Comparison of ENCODE assay signal across 41 cellular contexts in genomic region chr7:101724957-101725356, GRCh38.
"Had no signal": no experiment of that assay in that cellular context is flagged by ENCODE, and none has a peak within 500 bp of the region (broad histone marks: within the 10 kb centered on the region; RNA-seq: fewer than 3 reads in every experiment).

No MANE protein-coding gene starts in this region.

- H3K36me3 Mint-ChIP-seq: activated naive CD4-positive, alpha-beta T cell treated with anti-CD3 and anti-CD28 coated beads, Interleukin-2, amount 10 ng/mL, durations not matched to agents 7 days and 5 days; activated naive CD4-positive, alpha-beta T cell treated with anti-CD3 and anti-CD28 coated beads, Interleukin-2, amount 50 U/mL, for 24 hours; activated naive CD8-positive, alpha-beta T cell; activated naive CD8-positive, alpha-beta T cell treated with anti-CD3 and anti-CD28 coated beads, Interleukin-2, amount 10 ng/mL, durations not matched to agents 7 days and 5 days; brain had no signal

- H3K4me1 ChIP-seq: ascending aorta had no signal

- H3K9me3 ChIP-seq: ascending aorta had no signal

- H3K27ac ChIP-seq: ascending aorta, cardiac muscle cell, WERI-Rb-1 had no signal

- H3K27me3 Mint-ChIP-seq: activated CD4-positive, alpha-beta T cell treated with anti-CD3 and anti-CD28 coated beads for 36 hours; activated CD4-positive, alpha-beta T cell treated with anti-CD3 and anti-CD28 coated beads, Interleukin-2, amount 10 ng/mL, durations not matched to agents 7 days and 5 days; activated naive CD4-positive, alpha-beta T cell treated with anti-CD3 and anti-CD28 coated beads, Interleukin-2, amount 50 U/mL, for 24 hours; activated naive CD8-positive, alpha-beta T cell; activated naive CD8-positive, alpha-beta T cell treated with anti-CD3 and anti-CD28 coated beads, Interleukin-2, amount 10 ng/mL, durations not matched to agents 7 days and 5 days; activated naive CD8-positive, alpha-beta T cell treated with anti-CD3 and anti-CD28 coated beads, Interleukin-2, amount 50 U/mL, for 24 hours; brain; central memory CD8-positive, alpha-beta T cell had no signal

- H3K27ac Mint-ChIP-seq: activated CD4-positive, alpha-beta memory T cell treated with anti-CD3 and anti-CD28 coated beads, Interleukin-2, amount 10 ng/mL, durations not matched to agents 7 days and 5 days; activated CD4-positive, alpha-beta T cell treated with anti-CD3 and anti-CD28 coated beads for 36 hours; activated CD4-positive, alpha-beta T cell treated with anti-CD3 and anti-CD28 coated beads, Interleukin-2, amount 10 ng/mL, durations not matched to agents 7 days and 5 days; activated CD8-positive, alpha-beta T cell treated with anti-CD3 and anti-CD28 coated beads, Interleukin-2, amount 10 ng/mL, durations not matched to agents 7 days and 5 days; activated naive CD4-positive, alpha-beta T cell treated with anti-CD3 and anti-CD28 coated beads, Interleukin-2, amount 10 ng/mL, durations not matched to agents 7 days and 5 days; activated naive CD4-positive, alpha-beta T cell treated with anti-CD3 and anti-CD28 coated beads, Interleukin-2, amount 50 U/mL, for 24 hours; activated naive CD8-positive, alpha-beta T cell; activated naive CD8-positive, alpha-beta T cell treated with anti-CD3 and anti-CD28 coated beads, Interleukin-2, amount 10 ng/mL, durations not matched to agents 7 days and 5 days; activated naive CD8-positive, alpha-beta T cell treated with anti-CD3 and anti-CD28 coated beads, Interleukin-2, amount 50 U/mL, for 24 hours; activated T-cell treated with anti-CD3 and anti-CD28 coated beads, Interleukin-2, amount 50 U/mL, for 72 hours; activated T-helper 1 cell treated with anti-CD3 and anti-CD28 coated beads, Interleukin-12 subunit alpha, Interleukin-12 subunit beta, Interleukin-2, Interleukin-4 antibody, amounts not matched to agents 30 ng/mL and 10 ng/mL and 1 ng/mL, durations not matched to agents 14 hours and 24 hours and 36 hours; activated T-helper 17 cell treated with anti-CD3 and anti-CD28 coated beads, Interleukin-2, amount 50 U/mL, for 72 hours; brain; T-helper 1 cell treated with Interleukin-12 subunit alpha and Interleukin-12 subunit beta and Interleukin-4 antibody, amounts not matched to agents 30 μg/mL and 1 μg/mL, for 36 hours; T-helper 2 cell treated with Interferon-gamma antibody and Interleukin-4, amounts not matched to agents 5 μg/mL and 100 μg/mL, for 36 hours; WTC11 had no signal

- DNase-seq: activated CD4-positive, alpha-beta memory T cell treated with anti-CD3 and anti-CD28 coated beads, Interleukin-2, amount 10 ng/mL, durations not matched to agents 7 days and 5 days; activated CD4-positive, alpha-beta T cell treated with anti-CD3 and anti-CD28 coated beads for 1 hour; activated CD4-positive, alpha-beta T cell treated with anti-CD3 and anti-CD28 coated beads for 36 hours; activated CD4-positive, alpha-beta T cell treated with anti-CD3 and anti-CD28 coated beads for 48 hours; activated CD4-positive, alpha-beta T cell treated with anti-CD3 and anti-CD28 coated beads, Interleukin-2, amount 10 ng/mL, durations not matched to agents 7 days and 5 days; activated CD4-positive, alpha-beta T cell treated with anti-CD3 and anti-CD28 coated beads, Interleukin-2, amount 50 U/mL, for 48 hours; activated CD4-positive, CD25-positive, alpha-beta regulatory T cell; activated CD8-positive, alpha-beta memory T cell treated with anti-CD3 and anti-CD28 coated beads for 24 hours; activated CD8-positive, alpha-beta memory T cell treated with anti-CD3 and anti-CD28 coated beads, Interleukin-2, amount 50 U/mL, for 4 hours; activated CD8-positive, alpha-beta T cell treated with anti-CD3 and anti-CD28 coated beads, Interleukin-2, amount 10 ng/mL, durations not matched to agents 7 days and 5 days; activated gamma-delta T cell; activated naive CD4-positive, alpha-beta T cell treated with anti-CD3 and anti-CD28 coated beads, Interleukin-2, amount 10 ng/mL, durations not matched to agents 7 days and 5 days; activated naive CD4-positive, alpha-beta T cell treated with Interleukin-2 at 50 U/mL for 16 hours; activated naive CD8-positive, alpha-beta T cell treated with anti-CD3 and anti-CD28 coated beads, Interleukin-2, amount 10 ng/mL, durations not matched to agents 7 days and 5 days; activated naive CD8-positive, alpha-beta T cell treated with anti-CD3 and anti-CD28 coated beads, Interleukin-2, amount 50 U/mL, for 24 hours; activated T-cell treated with anti-CD3 and anti-CD28 coated beads for 4 hours; activated T-cell treated with anti-CD3 and anti-CD28 coated beads, Interleukin-2, amount 50 U/mL, for 1 hour; activated T-cell treated with anti-CD3 and anti-CD28 coated beads, Interleukin-2, amount 50 U/mL, for 4 hours; activated T-cell treated with anti-CD3 and anti-CD28 coated beads, Interleukin-2, amount 50 U/mL, for 72 hours; amygdala; anterior cingulate cortex; caudate nucleus; cerebellar nuclear complex; T-helper 1 cell; T-helper 2 cell; T-helper 9 cell; WERI-Rb-1 had no signal

- ATAC-seq: activated CD4-positive, alpha-beta T cell treated with anti-CD3 and anti-CD28 coated beads for 36 hours; activated CD4-positive, CD25-positive, alpha-beta regulatory T cell treated with anti-CD3 and anti-CD28 coated beads, Interleukin-2, amount 50 U/mL, for 24 hours; activated CD8-positive, alpha-beta T cell treated with anti-CD3 and anti-CD28 coated beads, Interleukin-2, amount 10 ng/mL, durations not matched to agents 7 days and 5 days; activated naive CD8-positive, alpha-beta T cell treated with anti-CD3 and anti-CD28 coated beads, Interleukin-2, amount 50 U/mL, for 24 hours; activated T-cell treated with anti-CD3 and anti-CD28 coated beads, Interleukin-2, amount 50 U/mL, for 4 hours; activated T-cell treated with anti-CD3 and anti-CD28 coated beads, Interleukin-2, amount 50 U/mL, for 72 hours; activated T-helper 17 cell treated with anti-CD3 and anti-CD28 coated beads, Interleukin-2, amount 50 U/mL, for 72 hours; WTC11 had no signal

- H3K4me1 Mint-ChIP-seq: activated CD4-positive, alpha-beta memory T cell treated with anti-CD3 and anti-CD28 coated beads, Interleukin-2, amount 10 ng/mL, durations not matched to agents 7 days and 5 days; activated CD4-positive, alpha-beta T cell treated with anti-CD3 and anti-CD28 coated beads for 36 hours; activated naive CD4-positive, alpha-beta T cell treated with anti-CD3 and anti-CD28 coated beads, Interleukin-2, amount 10 ng/mL, durations not matched to agents 7 days and 5 days; activated naive CD4-positive, alpha-beta T cell treated with anti-CD3 and anti-CD28 coated beads, Interleukin-2, amount 50 U/mL, for 24 hours; activated naive CD8-positive, alpha-beta T cell treated with anti-CD3 and anti-CD28 coated beads, Interleukin-2, amount 50 U/mL, for 24 hours; activated T-helper 17 cell treated with anti-CD3 and anti-CD28 coated beads, Interleukin-2, amount 50 U/mL, for 72 hours; central memory CD8-positive, alpha-beta T cell; WTC11 had no signal

- H3K36me3 ChIP-seq: ascending aorta, cardiac muscle cell, WERI-Rb-1 had no signal

- H3K4me3 Mint-ChIP-seq: activated CD4-positive, alpha-beta memory T cell treated with anti-CD3 and anti-CD28 coated beads, Interleukin-2, amount 10 ng/mL, durations not matched to agents 7 days and 5 days; activated CD4-positive, alpha-beta T cell treated with anti-CD3 and anti-CD28 coated beads for 36 hours; activated CD4-positive, alpha-beta T cell treated with anti-CD3 and anti-CD28 coated beads, Interleukin-2, amount 10 ng/mL, durations not matched to agents 7 days and 5 days; activated CD8-positive, alpha-beta T cell treated with anti-CD3 and anti-CD28 coated beads, Interleukin-2, amount 10 ng/mL, durations not matched to agents 7 days and 5 days; activated naive CD4-positive, alpha-beta T cell treated with anti-CD3 and anti-CD28 coated beads, Interleukin-2, amount 10 ng/mL, durations not matched to agents 7 days and 5 days; activated naive CD4-positive, alpha-beta T cell treated with anti-CD3 and anti-CD28 coated beads, Interleukin-2, amount 50 U/mL, for 24 hours; activated naive CD8-positive, alpha-beta T cell; activated naive CD8-positive, alpha-beta T cell treated with anti-CD3 and anti-CD28 coated beads, Interleukin-2, amount 10 ng/mL, durations not matched to agents 7 days and 5 days; activated naive CD8-positive, alpha-beta T cell treated with anti-CD3 and anti-CD28 coated beads, Interleukin-2, amount 50 U/mL, for 24 hours; activated T-cell treated with anti-CD3 and anti-CD28 coated beads, Interleukin-2, amount 50 U/mL, for 4 hours; activated T-cell treated with anti-CD3 and anti-CD28 coated beads, Interleukin-2, amount 50 U/mL, for 72 hours; activated T-helper 1 cell treated with anti-CD3 and anti-CD28 coated beads, Interleukin-12 subunit alpha, Interleukin-12 subunit beta, Interleukin-2, Interleukin-4 antibody, amounts not matched to agents 30 ng/mL and 10 ng/mL and 1 ng/mL, durations not matched to agents 14 hours and 24 hours and 36 hours; activated T-helper 17 cell treated with anti-CD3 and anti-CD28 coated beads, Interleukin-2, amount 50 U/mL, for 72 hours; brain; central memory CD8-positive, alpha-beta T cell; T-helper 1 cell treated with Interleukin-12 subunit alpha and Interleukin-12 subunit beta and Interleukin-4 antibody, amounts not matched to agents 30 μg/mL and 1 μg/mL, for 36 hours; T-helper 2 cell treated with Interferon-gamma antibody and Interleukin-4, amounts not matched to agents 5 μg/mL and 100 μg/mL, for 36 hours; WTC11 had no signal

- H3K27me3 ChIP-seq: ascending aorta, cardiac muscle cell had no signal

- H3K4me3 ChIP-seq: ascending aorta, cardiac muscle cell had no signal

- FAIRE-seq: bronchial epithelial cell, TTC549 had no signal

- H3K9me3 Mint-ChIP-seq: activated CD4-positive, alpha-beta memory T cell treated with anti-CD3 and anti-CD28 coated beads, Interleukin-2, amount 10 ng/mL, durations not matched to agents 7 days and 5 days; activated naive CD4-positive, alpha-beta T cell treated with anti-CD3 and anti-CD28 coated beads, Interleukin-2, amount 50 U/mL, for 24 hours; activated naive CD8-positive, alpha-beta T cell treated with anti-CD3 and anti-CD28 coated beads, Interleukin-2, amount 10 ng/mL, durations not matched to agents 7 days and 5 days; activated naive CD8-positive, alpha-beta T cell treated with anti-CD3 and anti-CD28 coated beads, Interleukin-2, amount 50 U/mL, for 24 hours; activated T-cell treated with anti-CD3 and anti-CD28 coated beads, Interleukin-2, amount 50 U/mL, for 4 hours; activated T-cell treated with anti-CD3 and anti-CD28 coated beads, Interleukin-2, amount 50 U/mL, for 72 hours; central memory CD8-positive, alpha-beta T cell had no signal
